15 cellular contexts compared by ENCODE assay signal in genomic region chr12:19744760-19745218, GRCh38.
A peak's percentile ranks its signal among the peaks of the same experiment; 100 is the strongest.
DNase-seq lines count a peak whose midpoint lies in the region; ATAC-seq, FAIRE-seq and TF ChIP-seq lines count a peak whose summit lies in the region.
"Had no signal": no experiment of that assay in that cellular context is flagged by ENCODE, and none has a peak within 500 bp of the region (broad histone marks: within the 10 kb centered on the region; RNA-seq: fewer than 3 reads in every experiment).

No MANE protein-coding gene starts in this region.

- H2AFZ ChIP-seq in fibroblast of lung (ENCODE audit: low read length), result no peak overlapping the region

- H3K27ac ChIP-seq in fibroblast of lung (ENCODE audit: insufficient read depth, low read length), result no peak overlapping the region
- H3K27ac ChIP-seq in pancreas, result peak overlapping the region in 1 of 4 donors; percentile 24
- H3K27ac ChIP-seq: Peyer's patch, prostate gland, transverse colon had no signal

- no peaks in the 10 kb centered on the region for H3K27me3 ChIP-seq in fibroblast of lung (ENCODE audit: control insufficient read depth, insufficient read depth, low read length)
- H3K27me3 ChIP-seq in pancreas, result no peaks in the 10 kb centered on the region
- H3K27me3 ChIP-seq: Peyer's patch, transverse colon had no signal

- DNase-seq in DMS53 treated with DMSO at 0.1 percent for 48 hours (lab: John Stamatoyannopoulos, UW; ENCODE audit: unreplicated experiment) (peak; percentile 24), NCI-H748 (lab: John Stamatoyannopoulos, UW; ENCODE audit: unreplicated experiment) (peak; percentile 87), fibroblast of lung (ENCODE audit: low read depth in 2 of 2) (peak; percentile 89 to 91), pancreas (no peak), C1 segment of cervical spinal cord (lab: John Stamatoyannopoulos, UW) (no peak)
- DNase-seq in activated naive CD4-positive, alpha-beta T cell treated with anti-CD3 and anti-CD28 coated beads, Interleukin-2, amount 50 U/mL, for 72 hours (ENCODE audit: low spot score in 2 of 2), result no peak
- DNase-seq: activated CD8-positive, alpha-beta memory T cell treated with anti-CD3 and anti-CD28 coated beads, Interleukin-2, amount 50 U/mL, for 48 hours; mesendoderm; Peyer's patch; transverse colon had no signal

- no peak overlapping the region for H3K9ac ChIP-seq in fibroblast of lung (ENCODE audit: insufficient read depth, low read length)

- no peaks in the 10 kb centered on the region for H3K36me3 Mint-ChIP-seq in activated naive CD4-positive, alpha-beta T cell treated with anti-CD3 and anti-CD28 coated beads, Interleukin-2, amount 50 U/mL, for 72 hours
- H3K36me3 Mint-ChIP-seq: brain had no signal

- peak; percentile 32 for FAIRE-seq in pancreas (lab: Jason Lieb, UNC)
- FAIRE-seq: TTC549 had no signal

- intact Hi-C loops in pancreas (cut with DNase I), result no loop called here

- peaks cover 2% of the 10 kb centered on the region for H3K4me1 ChIP-seq in fibroblast of lung (ENCODE audit: control insufficient read depth, extremely low read depth, insufficient read depth, low read length)
- H3K4me1 ChIP-seq in pancreas, result peaks cover 0 to 6% (median 0%) of the 10 kb centered on the region in 3 donors
- H3K4me1 ChIP-seq: Peyer's patch had no signal

- H3K79me2 ChIP-seq in fibroblast of lung (ENCODE audit: control insufficient read depth, insufficient read depth, low read length), result no peaks in the 10 kb centered on the region

- H3K9me3 ChIP-seq in fibroblast of lung (ENCODE audit: control insufficient read depth, insufficient read depth, low read depth, low read length) (no peaks in the 10 kb centered on the region), pancreas (no peaks in the 10 kb centered on the region)
- H3K9me3 ChIP-seq: prostate gland had no signal

- H3K9me3 Mint-ChIP-seq in activated naive CD4-positive, alpha-beta T cell treated with anti-CD3 and anti-CD28 coated beads, Interleukin-2, amount 50 U/mL, for 72 hours, result no peaks in the 10 kb centered on the region

- no peaks in the 10 kb centered on the region for H4K20me1 ChIP-seq in fibroblast of lung (ENCODE audit: control insufficient read depth, extremely low read depth, insufficient read depth, low read length)

- TF ChIP-seq CTCF in fibroblast of lung (conservative IDR thresholded peaks at IDR 0.05 in 1 of 2, IDR thresholded peaks at IDR 0.05 in 1 of 2; ENCODE audit: low read depth in 1 of 2, low read length in 2 of 2) (no peak), pancreas (IDR thresholded peaks at IDR 0.05) (no peak)

- H3K4me2 ChIP-seq in fibroblast of lung (ENCODE audit: extremely low read depth, insufficient read depth, low read length), result no peak overlapping the region

- no peak overlapping the region for H3K27ac Mint-ChIP-seq in activated naive CD4-positive, alpha-beta T cell treated with anti-CD3 and anti-CD28 coated beads, Interleukin-2, amount 50 U/mL, for 72 hours
- H3K27ac Mint-ChIP-seq: brain had no signal

- 34 to 43% methylated on average over 4 of the region's 4 CpGs for WGBS in pancreas, 2 donors

- no peak overlapping the region for H3K4me3 ChIP-seq in fibroblast of lung (replicated peaks in 1 of 4; ENCODE audit: control extremely low read depth in 1 of 4, insufficient read depth in 1 of 4, low read depth in 3 of 4, low read length in 4 of 4)
- no peak overlapping the region for H3K4me3 ChIP-seq in pancreas
- H3K4me3 ChIP-seq: Peyer's patch, prostate gland, transverse colon had no signal

- peak; percentile 67 to 74 (median 70) for ATAC-seq in pancreas
- no peak for ATAC-seq in activated naive CD4-positive, alpha-beta T cell treated with anti-CD3 and anti-CD28 coated beads, Interleukin-2, amount 50 U/mL, for 72 hours
- no peak for ATAC-seq in GM19467 (IDR thresholded peaks at IDR 0.05; ENCODE audit: unreplicated experiment)
- ATAC-seq in HG03159 (IDR thresholded peaks at IDR 0.05; ENCODE audit: unreplicated experiment), result no peak

- no peaks in the 10 kb centered on the region for H3K36me3 ChIP-seq in fibroblast of lung (ENCODE audit: control insufficient read depth, insufficient read depth, low read length)
- no peaks in the 10 kb centered on the region for H3K36me3 ChIP-seq in pancreas
- H3K36me3 ChIP-seq: Peyer's patch, prostate gland, transverse colon had no signal

Comparison
In these comparisons a context has a peak if more than half of its experiments do, and no peak if none do; other contexts are left out.
1. DNase-seq: peak in DMS53 treated with DMSO at 0.1 percent for 48 hours (single experiment), NCI-H748 (single experiment) and fibroblast of lung (2 of 2); none in pancreas (0 of 6), activated naive CD4-positive, alpha-beta T cell treated with anti-CD3 and anti-CD28 coated beads, Interleukin-2, amount 50 U/mL, for 72 hours (0 of 2) and C1 segment of cervical spinal cord (0 of 14).
2. ATAC-seq: peak in pancreas (4 of 4); none in activated naive CD4-positive, alpha-beta T cell treated with anti-CD3 and anti-CD28 coated beads, Interleukin-2, amount 50 U/mL, for 72 hours (0 of 2), GM19467 (single experiment) and HG03159 (single experiment).